9 cellular contexts compared by ENCODE assay signal in the genomic region with DNA sequence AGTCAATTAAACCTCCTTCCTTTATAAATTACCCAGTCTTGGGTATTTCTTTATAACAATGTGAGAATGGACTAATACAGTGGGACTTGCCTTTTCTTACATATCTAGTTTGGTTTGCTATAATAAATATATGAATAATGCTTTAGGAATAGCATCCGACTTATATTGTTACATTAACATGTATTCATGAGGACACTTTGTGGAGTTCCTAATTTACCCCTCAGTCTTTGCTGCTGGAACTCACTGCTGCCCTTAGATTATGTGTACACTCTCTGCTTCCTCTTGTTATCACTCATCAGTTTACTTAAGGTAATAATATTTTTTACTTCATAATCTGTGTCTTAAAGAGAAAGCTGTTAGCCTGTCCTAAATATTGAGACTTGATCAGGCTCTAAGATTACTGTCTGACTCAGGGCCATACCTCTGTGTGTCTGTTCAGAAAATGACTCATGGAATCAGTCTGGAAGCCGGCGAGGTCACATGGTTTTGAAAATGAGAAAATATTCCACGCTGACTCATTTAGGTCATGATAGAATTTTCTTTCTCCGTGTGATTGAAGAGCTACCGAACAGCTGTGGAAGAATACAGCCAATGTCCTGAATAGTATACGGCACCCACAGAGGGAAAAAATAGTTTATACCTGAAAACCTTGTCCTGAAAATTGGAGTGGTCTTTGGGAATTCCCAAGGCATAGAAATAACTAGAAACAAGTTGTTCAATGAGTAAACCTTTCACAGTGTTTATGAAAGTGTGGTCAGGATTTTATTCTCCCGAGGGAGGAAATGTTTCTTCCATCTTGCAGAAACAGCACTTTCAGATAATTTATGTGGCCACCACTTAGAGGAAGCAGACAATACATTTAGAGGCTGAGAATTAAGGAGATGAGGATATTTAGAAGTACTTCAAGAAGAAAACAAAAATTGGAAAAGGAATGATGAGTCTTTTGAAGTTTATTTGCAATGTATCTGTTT.
DNase-seq lines count a peak whose midpoint lies in the region; ATAC-seq, FAIRE-seq and TF ChIP-seq lines count a peak whose summit lies in the region.
"Had no signal": no experiment of that assay in that cellular context is flagged by ENCODE, and none has a peak within 500 bp of the region (broad histone marks: within the 10 kb centered on the region; RNA-seq: fewer than 3 reads in every experiment).

No MANE protein-coding gene starts in this region.

- no peaks in the 10 kb centered on the region for H3K79me1 ChIP-seq in mesenchymal stem cell (replicated peaks; ENCODE audit: low read length, poor library complexity, severe bottlenecking)

- CTCF ChIA-PET in OCI-LY7 (lab: Charles Lee; ENCODE audit: unreplicated experiment) = no interaction called here

- H3K27me3 ChIP-seq in bronchial epithelial cell (ENCODE audit: control insufficient read depth, insufficient read depth, low read length) (no peaks in the 10 kb centered on the region), mesenchymal stem cell (ENCODE audit: control insufficient read depth in 1 of 2, insufficient read depth in 1 of 2, low read length in 2 of 2) (no peaks in the 10 kb centered on the region), tibial nerve (no peaks in the 10 kb centered on the region)

- H3K9me3 ChIP-seq in mesenchymal stem cell (ENCODE audit: control insufficient read depth, low read length) (no peaks in the 10 kb centered on the region), tibial nerve (no peaks in the 10 kb centered on the region), OCI-LY7 (ENCODE audit: low read length) (no peaks in the 10 kb centered on the region)

- no peak overlapping the region for H2BK12ac ChIP-seq in mesenchymal stem cell (ENCODE audit: low read length in 2 of 2)

- no peak for TF ChIP-seq POLR2A in tibial nerve (IDR thresholded peaks at IDR 0.05)

- H3K4me3 ChIP-seq in HFF-Myc (replicated peaks; ENCODE audit: low read depth, low read length) (peak overlapping the region; percentile 28), bronchial epithelial cell (ENCODE audit: low read depth, low read length) (peak overlapping the region; percentile 1), mesenchymal stem cell (ENCODE audit: insufficient read depth in 1 of 2, low read depth in 1 of 2, low read length in 2 of 2) (peak overlapping the region in 1 of 2 experiments; percentile 70), tibial nerve (peak overlapping the region in 2 of 4 donors; percentile 0 to 15), OCI-LY7 (ENCODE audit: low read depth, low read length, poor library complexity, severe bottlenecking) (no peak overlapping the region)

- no peaks in the 10 kb centered on the region for H3K79me2 ChIP-seq in OCI-LY7 (ENCODE audit: insufficient read depth, low read depth, low read length)

- H3K27ac ChIP-seq in mesenchymal stem cell (ENCODE audit: low read length, poor library complexity, severe bottlenecking) = peak overlapping the region; percentile 97
- H3K27ac ChIP-seq in tibial nerve = peak overlapping the region; percentile 4 to 70 (median 58)
- no peak overlapping the region for H3K27ac ChIP-seq in OCI-LY7 (ENCODE audit: low read depth, low read length, poor library complexity, severe bottlenecking)

- peak; percentile 93 for ATAC-seq in GM18508 (IDR thresholded peaks at IDR 0.05; ENCODE audit: insufficient read depth, unreplicated experiment)

- TF ChIP-seq EP300 in tibial nerve (IDR thresholded peaks at IDR 0.05) = peak in 1 of 2 donors; percentile 45

- peak overlapping the region; percentile 56 for H3K4me2 ChIP-seq in mesenchymal stem cell (ENCODE audit: low read length, poor library complexity, severe bottlenecking)
- H3K4me2 ChIP-seq in OCI-LY7 (ENCODE audit: low read length) = no peak overlapping the region

- no peak overlapping the region for H4K8ac ChIP-seq in mesenchymal stem cell (ENCODE audit: low read length)

- peak overlapping the region; percentile 76 for H3K9ac ChIP-seq in mesenchymal stem cell (ENCODE audit: low read length)

- intact Hi-C loops in OCI-LY7 (cut with micrococcal nuclease; ENCODE audit: unreplicated experiment) = no loop called here

- no peaks in the 10 kb centered on the region for H3K9me2 ChIP-seq in OCI-LY7 (ENCODE audit: insufficient read depth, low read length)

- no peak overlapping the region for H2BK5ac ChIP-seq in mesenchymal stem cell (ENCODE audit: low read depth, low read length, poor library complexity, severe bottlenecking)

- 7% methylated on average over 7 of the region's 8 CpGs for WGBS in mesenchymal stem cell
- WGBS in tibial nerve, 2 donors = 11 to 14% methylated on average over 8 of the region's 8 CpGs

- no peak overlapping the region for H3K18ac ChIP-seq in mesenchymal stem cell (ENCODE audit: low read depth in 1 of 2, low read length in 2 of 2)

- H2AFZ ChIP-seq in mesenchymal stem cell (ENCODE audit: low read depth, low read length) = no peak overlapping the region
- no peak overlapping the region for H2AFZ ChIP-seq in OCI-LY7 (ENCODE audit: low read length)

- no peak overlapping the region for H2AK5ac ChIP-seq in mesenchymal stem cell (ENCODE audit: low read length, severe bottlenecking)

- H3K23ac ChIP-seq in mesenchymal stem cell (ENCODE audit: low read length in 2 of 2) = no peak overlapping the region

- no peak overlapping the region for H2BK120ac ChIP-seq in mesenchymal stem cell (ENCODE audit: low read depth, low read length)

- H3K36me3 ChIP-seq in bronchial epithelial cell (ENCODE audit: control insufficient read depth, insufficient read depth, low read length) (no peaks in the 10 kb centered on the region), mesenchymal stem cell (ENCODE audit: control insufficient read depth in 1 of 2, insufficient read depth in 2 of 2, low read depth in 1 of 2, low read length in 2 of 2) (no peaks in the 10 kb centered on the region), tibial nerve (no peaks in the 10 kb centered on the region), OCI-LY7 (ENCODE audit: insufficient read depth, low read length) (no peaks in the 10 kb centered on the region)

- no peaks in the 10 kb centered on the region for H4K20me1 ChIP-seq in OCI-LY7 (ENCODE audit: insufficient read depth, low read length)

- no peak overlapping the region for H2BK15ac ChIP-seq in mesenchymal stem cell (ENCODE audit: low read depth, poor library complexity, severe bottlenecking)

- TF ChIP-seq CTCF in HFF-Myc (IDR thresholded peaks at IDR 0.05; ENCODE audit: low read depth, low read length, missing control alignments) = no peak
- no peak for TF ChIP-seq CTCF in bronchial epithelial cell (IDR thresholded peaks at IDR 0.05; ENCODE audit: insufficient read depth, low read length, severe bottlenecking)
- no peak for TF ChIP-seq CTCF in tibial nerve (IDR thresholded peaks at IDR 0.05)
- no peak for TF ChIP-seq CTCF in OCI-LY7 (conservative IDR thresholded peaks at IDR 0.05; ENCODE audit: low read length)

- no peak overlapping the region for H4K91ac ChIP-seq in mesenchymal stem cell (ENCODE audit: low read length)

- POLR2A ChIA-PET in OCI-LY7 (lab: Charles Lee) = no interaction called here

- DNase-seq in HFF-Myc (ENCODE audit: extremely low read depth, low read depth) (peak; percentile 61), NCI-H226 (peak; percentile 79), bronchial epithelial cell (ENCODE audit: low read depth) (peak; percentile 96), mesenchymal stem cell (peak; percentile 98), tibial nerve (ENCODE audit: low spot score in 2 of 2) (peak; percentile 16 to 75), NCI-H1105 (lab: John Stamatoyannopoulos, UW) (no peak), OCI-LY7 (ENCODE audit: low spot score) (no peak)

- no TSS peak for BruUV-seq in OCI-LY7 (replicated peaks; lab: Mats Ljungman, UMichigan)

- FAIRE-seq in bronchial epithelial cell (lab: Jason Lieb, UNC) = no peak
- FAIRE-seq: TTC549 had no signal

- no peak overlapping the region for H3K4ac ChIP-seq in mesenchymal stem cell (ENCODE audit: low read depth in 1 of 2, low read length in 2 of 2)

- H3K4me1 ChIP-seq in mesenchymal stem cell (ENCODE audit: control insufficient read depth, insufficient read depth, low read depth, low read length) (no peaks in the 10 kb centered on the region), tibial nerve (peaks cover 0 to 12% (median 0%) of the 10 kb centered on the region in 4 donors), OCI-LY7 (ENCODE audit: insufficient read depth, low read length, poor library complexity, severe bottlenecking) (no peaks in the 10 kb centered on the region)

- H3K14ac ChIP-seq in mesenchymal stem cell (ENCODE audit: low read length in 2 of 2) = no peak overlapping the region

Comparison
In these comparisons a context has a peak if more than half of its experiments do, and no peak if none do; other contexts are left out.
1. DNase-seq: peak in HFF-Myc (single experiment), NCI-H226 (single experiment), bronchial epithelial cell (single experiment), mesenchymal stem cell (single experiment) and tibial nerve (2 of 2); none in NCI-H1105 (single experiment) and OCI-LY7 (single experiment).